Comparison of ENCODE assay signal across 10 cellular contexts in the genomic region with DNA sequence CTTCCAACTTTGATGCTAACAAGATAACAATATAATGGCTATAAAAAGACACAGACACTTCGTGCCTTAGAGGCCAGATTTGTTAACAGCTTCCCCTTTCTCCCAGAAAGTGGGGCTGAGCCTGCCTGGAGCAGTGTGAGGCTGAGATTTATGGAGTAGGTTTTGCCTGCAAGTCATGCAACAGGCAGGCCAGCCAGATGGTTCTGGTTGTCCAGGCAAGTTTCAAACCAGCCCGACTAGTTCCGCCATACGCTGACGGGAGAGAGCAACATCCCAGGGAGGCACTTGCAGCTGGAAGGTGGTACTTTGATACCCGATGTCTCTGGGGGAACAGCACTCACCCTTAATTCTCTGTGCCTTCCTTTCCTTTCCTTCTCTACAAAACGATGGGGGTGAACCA.
DNase-seq lines count a peak whose midpoint lies in the region; ATAC-seq and TF ChIP-seq lines count a peak whose summit lies in the region.
"Had no signal": no experiment of that assay in that cellular context is flagged by ENCODE, and none has a peak within 500 bp of the region (broad histone marks: within the 10 kb centered on the region; RNA-seq: fewer than 3 reads in every experiment).

No MANE protein-coding gene starts in this region.

- TF ChIP-seq CTCF in 22Rv1 (IDR thresholded peaks at IDR 0.05) (no peak), mucosa of descending colon (IDR thresholded peaks at IDR 0.05) (no peak), brain microvascular endothelial cell (IDR thresholded peaks at IDR 0.05; ENCODE audit: low read depth, low read length, missing control alignments) (no peak), H9 (conservative IDR thresholded peaks at IDR 0.05) (no peak)

- H3K4me3 Mint-ChIP-seq in H9 = no peak overlapping the region

- peaks cover 9 to 21% of the 10 kb centered on the region in 2 experiments for H3K4me1 Mint-ChIP-seq in H9

- no peak overlapping the region for H4K5ac ChIP-seq in H9 (ENCODE audit: insufficient read length, low read depth, low read length)

- no peaks in the 10 kb centered on the region; the same call in 1 of the 2 replicates for H3K27me3 Mint-ChIP-seq in H9 (ENCODE audit: low read depth)

- no peak overlapping the region for H2AFZ ChIP-seq in H9 (ENCODE audit: low read length)

- no peak overlapping the region for H3T11ph ChIP-seq in H9 (ENCODE audit: low read length)

- H3K14ac ChIP-seq in H9 (ENCODE audit: insufficient read depth, low read length) = no peak overlapping the region

- intact Hi-C loops in mucosa of descending colon (cut with DNase I, micrococcal nuclease) = no loop called here

- H3K9ac ChIP-seq in H9 (ENCODE audit: extremely low read depth, insufficient read length, low read length) = no peak overlapping the region

- in situ Hi-C loops in brain microvascular endothelial cell (cut with HindIII; ENCODE audit: low pct_ligation_motif_present, low sequenced_read_pairs) = no loop called here

- peak overlapping the region in 1 of 3 experiments; percentile 87; a peak in 1 of 7 replicates for H3K27ac Mint-ChIP-seq in H9

- no peak overlapping the region for H4K91ac ChIP-seq in H9 (ENCODE audit: insufficient read length, low read depth, low read length)

- no peak overlapping the region for H3K18ac ChIP-seq in H9 (ENCODE audit: insufficient read length, low read depth, low read length)

- H3K23ac ChIP-seq in H9 (ENCODE audit: insufficient read length, low read depth, low read length) = no peak overlapping the region

- no peaks in the 10 kb centered on the region; a peak in 1 of 5 replicates for H3K9me3 Mint-ChIP-seq in H9

- H2BK20ac ChIP-seq in H9 (ENCODE audit: low read depth, low read length, poor library complexity, severe bottlenecking) = no peak overlapping the region

- H2BK5ac ChIP-seq in H9 (ENCODE audit: insufficient read length, low read length) = no peak overlapping the region

- H4K20me1 ChIP-seq in H9 (ENCODE audit: control insufficient read depth, insufficient read depth, insufficient read length) = no peaks in the 10 kb centered on the region

- H3K4me3 ChIP-seq in mucosa of descending colon (no peak overlapping the region), brain microvascular endothelial cell (ENCODE audit: low read depth, low read length) (no peak overlapping the region)

- no peaks in the 10 kb centered on the region for H3K9me3 ChIP-seq in mucosa of descending colon
- H3K9me3 ChIP-seq in H9 (ENCODE audit: control insufficient read depth, low read depth, low read length) = no peaks in the 10 kb centered on the region

- H3K23me2 ChIP-seq in H9 (ENCODE audit: insufficient read length, low read depth, low read length, poor library complexity, severe bottlenecking) = no peaks in the 10 kb centered on the region

- no peak overlapping the region for H2BK15ac ChIP-seq in H9 (ENCODE audit: low read depth, low read length)

- H3K79me1 ChIP-seq in H9 (ENCODE audit: insufficient read depth, low read depth, low read length, poor library complexity, severe bottlenecking) = no peaks in the 10 kb centered on the region

- H3K56ac ChIP-seq in H9 (ENCODE audit: insufficient read length, low read depth, low read length) = no peak overlapping the region

- H3K79me2 ChIP-seq in H9 (ENCODE audit: insufficient read depth, low read length) = no peaks in the 10 kb centered on the region

- H3K4me2 ChIP-seq in H9 (ENCODE audit: insufficient read depth, insufficient read length, low read length) = no peak overlapping the region

- H3K27me3 ChIP-seq in brain microvascular endothelial cell (replicated peaks) (no peaks in the 10 kb centered on the region), H9 (ENCODE audit: insufficient read depth, low read length) (no peaks in the 10 kb centered on the region)

- DNase-seq in HT-29 (ENCODE audit: low spot score) (peak; percentile 89), caudate nucleus (lab: John Stamatoyannopoulos, UW) (no peak), mucosa of descending colon (peak; percentile 75 to 76 (median 76)), NCI-H446 treated with DMSO at 0.1 percent for 48 hours (lab: John Stamatoyannopoulos, UW) (no peak), brain microvascular endothelial cell (no peak), activated gamma-delta T cell treated with Interleukin-2 at 50 U/mL for 16 hours (no peak), H9 (no peak)
- DNase-seq: activated CD4-positive, alpha-beta T cell treated with anti-CD3 and anti-CD28 coated beads, Interleukin-2, amount 50 U/mL, for 48 hours; NCI-H1092 had no signal

- peak; percentile 69 for ATAC-seq in mucosa of descending colon

- H3K4me1 ChIP-seq in mucosa of descending colon (ENCODE audit: low read depth) = peaks cover 33% of the 10 kb centered on the region
- no peaks in the 10 kb centered on the region for H3K4me1 ChIP-seq in H9 (ENCODE audit: insufficient read depth, low read length)

- no peak overlapping the region for H2BK12ac ChIP-seq in H9 (ENCODE audit: insufficient read length, low read depth, low read length)

- no peaks in the 10 kb centered on the region for H3K36me3 ChIP-seq in mucosa of descending colon (ENCODE audit: low read depth)
- H3K36me3 ChIP-seq in brain microvascular endothelial cell (replicated peaks) = no peaks in the 10 kb centered on the region

- WGBS in H9 (ENCODE audit: extremely low coverage, insufficient read length, low lambda C conversion rate) = no CpG with 5 or more reads among the region's 7 CpGs

- no peak overlapping the region for H2BK120ac ChIP-seq in H9 (ENCODE audit: low read depth, low read length, poor library complexity, severe bottlenecking)

- no peaks in the 10 kb centered on the region for H3K36me3 Mint-ChIP-seq in H9 (ENCODE audit: insufficient read depth in 1 of 3, low read depth in 3 of 3)

- peak overlapping the region; percentile 62 for H3K27ac ChIP-seq in 22Rv1
- H3K27ac ChIP-seq in caudate nucleus (ENCODE audit: low read depth, low read length) = peak overlapping the region; percentile 72
- no peak overlapping the region for H3K27ac ChIP-seq in brain microvascular endothelial cell
- no peak overlapping the region for H3K27ac ChIP-seq in H9 (ENCODE audit: insufficient read length, low read depth, low read length)

- H4K8ac ChIP-seq in H9 (replicated peaks; ENCODE audit: insufficient read length, low read depth, low read length) = no peak overlapping the region

- H2AK5ac ChIP-seq in H9 (ENCODE audit: insufficient read length, low read length) = no peak overlapping the region

- H3K4ac ChIP-seq in H9 (ENCODE audit: low read depth, low read length) = no peak overlapping the region

Comparison
In these comparisons a context has a peak if more than half of its experiments do, and no peak if none do; other contexts are left out.
1. H3K27ac ChIP-seq: peak in 22Rv1 (single experiment) and caudate nucleus (single experiment); none in brain microvascular endothelial cell (single experiment) and H9 (single experiment).
2. DNase-seq: peak in HT-29 (single experiment) and mucosa of descending colon (3 of 3); none in caudate nucleus (0 of 61), NCI-H446 treated with DMSO at 0.1 percent for 48 hours (single experiment), brain microvascular endothelial cell (single experiment), activated gamma-delta T cell treated with Interleukin-2 at 50 U/mL for 16 hours (single experiment) and H9 (single experiment).